16 cellular contexts compared by ENCODE assay signal in genomic region chr19:40650749-40651305, GRCh38. TPM values are rescaled to one million over a fixed set of nuclear protein-coding genes. Genes with fewer than 3 reads are reported as not detected.
DNase-seq lines count a peak whose midpoint lies in the region; ATAC-seq, FAIRE-seq and TF ChIP-seq lines count a peak whose summit lies in the region.
"Had no signal": no experiment of that assay in that cellular context is flagged by ENCODE, and none has a peak within 500 bp of the region (broad histone marks: within the 10 kb centered on the region; RNA-seq: fewer than 3 reads in every experiment).

No MANE protein-coding gene starts in this region.

- no peaks in the 10 kb centered on the region for H3K36me3 Mint-ChIP-seq in astrocyte (ENCODE audit: low read depth, unreplicated experiment)

- H3K9me3 Mint-ChIP-seq in astrocyte (ENCODE audit: unreplicated experiment): peaks cover 2% of the 10 kb centered on the region
- H3K9me3 Mint-ChIP-seq: activated CD4-positive, alpha-beta T cell treated with anti-CD3 and anti-CD28 coated beads, Interleukin-2, amount 10 ng/mL, durations not matched to agents 7 days and 5 days; activated T-helper 17 cell treated with anti-CD3 and anti-CD28 coated beads, Interleukin-2, amount 50 U/mL, for 72 hours had no signal

- peaks cover 11% of the 10 kb centered on the region for H3K4me1 ChIP-seq in astrocyte (ENCODE audit: insufficient read depth, low read length)
- peaks cover 12% of the 10 kb centered on the region; the same call in 1 of the 2 replicates for H3K4me1 ChIP-seq in HepG2 (ENCODE audit: insufficient read depth, low read length)

- DNase-seq in AG10803 (ENCODE audit: low read depth) (peak; percentile 98), astrocyte (ENCODE audit: low read depth) (peak; percentile 85), Right ventricle myocardium superior (peak; percentile 31), sciatic nerve (ENCODE audit: low spot score) (no peak), KBM-7 (no peak), pons (ENCODE audit: low spot score) (no peak), HepG2 (ENCODE audit: low spot score) (no peak)
- DNase-seq in stimulated activated CD4-positive, alpha-beta T cell treated with anti-CD3 and anti-CD28 coated beads, Interleukin-15, amount 100 ng/mL, for 24 hours: no peak
- DNase-seq: activated CD4-positive, alpha-beta T cell treated with anti-CD3 and anti-CD28 coated beads, Interleukin-2, amount 10 ng/mL, durations not matched to agents 7 days and 5 days; left colon; NCI-H1417; NCI-H510A had no signal

- no peaks in the 10 kb centered on the region for H3K9me3 ChIP-seq in astrocyte (ENCODE audit: insufficient read depth, low read depth, low read length)
- H3K9me3 ChIP-seq in HepG2 (ENCODE audit: low read length): no peaks in the 10 kb centered on the region

- TF ChIP-seq RAD21 in HepG2 (CRISPR knock-in tag; IDR thresholded peaks at IDR 0.05): no peak

- FAIRE-seq in astrocyte (lab: Jason Lieb, UNC) (no peak), HepG2 (lab: Jason Lieb, UNC) (no peak)
- FAIRE-seq: frontal cortex, GM18507 had no signal

- no peak overlapping the region for H3K4me3 Mint-ChIP-seq in astrocyte (ENCODE audit: unreplicated experiment)
- H3K4me3 Mint-ChIP-seq: activated CD4-positive, alpha-beta T cell treated with anti-CD3 and anti-CD28 coated beads, Interleukin-2, amount 10 ng/mL, durations not matched to agents 7 days and 5 days; activated T-helper 17 cell treated with anti-CD3 and anti-CD28 coated beads, Interleukin-2, amount 50 U/mL, for 72 hours; B cell had no signal

- H3K27ac ChIP-seq in astrocyte (ENCODE audit: low read depth, low read length) (no peak overlapping the region), HepG2 (ENCODE audit: extremely low read length, insufficient read depth, low read length) (no peak overlapping the region)

- TF ChIP-seq POLR2A in HepG2 (IDR thresholded peaks at IDR 0.05; ENCODE audit: insufficient read depth in 1 of 2, low read depth in 2 of 2, low read length in 2 of 2): no peak

- no peak overlapping the region for H3K9ac ChIP-seq in astrocyte (ENCODE audit: low read length)
- no peak overlapping the region for H3K9ac ChIP-seq in HepG2 (ENCODE audit: insufficient read depth, low read depth, low read length)

- CTCF ChIA-PET in HepG2 (lab: Yijun Ruan, JAX; ENCODE audit: low intra/inter-chr PET ratio, low total read pairs): no interaction called here

- peak; percentile 64 for ATAC-seq in Right ventricle myocardium superior (ENCODE audit: poor library complexity)
- peak; percentile 50 for ATAC-seq in sciatic nerve
- no peak for ATAC-seq in HepG2
- ATAC-seq: left colon had no signal

- WGBS in HepG2 (ENCODE audit: low lambda C conversion rate): 80% methylated on average over 8 of the region's 8 CpGs

- POLR2A ChIA-PET in HepG2 (lab: Yijun Ruan, JAX): no interaction called here

- H3K27me3 Mint-ChIP-seq in astrocyte (ENCODE audit: low read depth, unreplicated experiment): peaks cover 4% of the 10 kb centered on the region

- no peaks in the 10 kb centered on the region for H3K27me3 ChIP-seq in astrocyte (ENCODE audit: insufficient read depth, low read length)
- peaks cover 0 to 13% of the 10 kb centered on the region in 2 experiments; a peak in 2 of 5 replicates for H3K27me3 ChIP-seq in HepG2 (ENCODE audit: control insufficient read depth in 1 of 2, insufficient read depth in 2 of 2, low read length in 2 of 2)

- no TSS peak for BruUV-seq in HepG2 (replicated peaks; lab: Mats Ljungman, UMichigan)

- in situ Hi-C loops in KBM-7 (cut with MboI; ENCODE audit: low pct_unique_long_range_greater_than_20kb, low sequenced_read_pairs) (loop anchor here (25.0 kb wide), 1 partner anchor 261 kb away; no protein-coding TSS in a partner anchor), HepG2 (cut with HindIII; ENCODE audit: extremely low pct_ligation_motif_present, low pct_unique_long_range_greater_than_20kb) (loop anchor here (25.0 kb wide), 1 partner anchor 486 kb away; no protein-coding TSS in a partner anchor)

- TF ChIP-seq EP300 in HepG2 (IDR thresholded peaks at IDR 0.05; ENCODE audit: low read depth in 2 of 2, low read length in 2 of 2): no peak
- TF ChIP-seq EP300 in HepG2 (CRISPR knock-in tag; IDR thresholded peaks at IDR 0.05; ENCODE audit: borderline replicate concordance): no peak

- H3K4me1 Mint-ChIP-seq in astrocyte (ENCODE audit: low read depth, unreplicated experiment): peaks cover 12% of the 10 kb centered on the region
- H3K4me1 Mint-ChIP-seq: activated T-helper 17 cell treated with anti-CD3 and anti-CD28 coated beads, Interleukin-2, amount 50 U/mL, for 72 hours; B cell had no signal

- H2AFZ ChIP-seq in astrocyte (ENCODE audit: low read depth, low read length) (no peak overlapping the region), HepG2 (ENCODE audit: low read length) (no peak overlapping the region)

- TF ChIP-seq CTCF in AG10803 (conservative IDR thresholded peaks at IDR 0.05; ENCODE audit: low read length) (no peak), astrocyte (IDR thresholded peaks at IDR 0.05; ENCODE audit: insufficient read depth, low read depth, low read length) (no peak), HepG2 (CRISPR knock-in tag; IDR thresholded peaks at IDR 0.05) (no peak)

- H3K36me3 ChIP-seq in astrocyte (ENCODE audit: insufficient read depth, low read length) (no peaks in the 10 kb centered on the region), HepG2 (replicated peaks in 1 of 2; ENCODE audit: control insufficient read depth in 1 of 2, insufficient read depth in 2 of 2, low read length in 2 of 2) (no peaks in the 10 kb centered on the region)

- no peak overlapping the region for H3K4me3 ChIP-seq in AG10803 (ENCODE audit: low read length)
- H3K4me3 ChIP-seq in astrocyte (ENCODE audit: insufficient read depth, low read depth, low read length): no peak overlapping the region
- H3K4me3 ChIP-seq in HepG2 (replicated peaks in 1 of 3; ENCODE audit: insufficient read depth in 1 of 3, low read depth in 2 of 3, low read length in 3 of 3): no peak overlapping the region

- no peak overlapping the region for H3K4me2 ChIP-seq in astrocyte (ENCODE audit: low read length)
- no peak overlapping the region for H3K4me2 ChIP-seq in HepG2 (ENCODE audit: low read depth, low read length)

- intact Hi-C loops in Right ventricle myocardium superior (cut with DNase I) (no loop called here), sciatic nerve (cut with DNase I) (no loop called here), HepG2 (cut with micrococcal nuclease; ENCODE audit: unreplicated experiment) (no loop called here)

- H3K79me2 ChIP-seq in astrocyte (ENCODE audit: insufficient read depth, low read length) (no peaks in the 10 kb centered on the region), HepG2 (ENCODE audit: insufficient read depth, low read length) (no peaks in the 10 kb centered on the region)

- no peak overlapping the region for H3K27ac Mint-ChIP-seq in astrocyte (ENCODE audit: unreplicated experiment)
- H3K27ac Mint-ChIP-seq: activated CD4-positive, alpha-beta T cell treated with anti-CD3 and anti-CD28 coated beads, Interleukin-2, amount 10 ng/mL, durations not matched to agents 7 days and 5 days; activated T-helper 17 cell treated with anti-CD3 and anti-CD28 coated beads, Interleukin-2, amount 50 U/mL, for 72 hours; B cell had no signal

- H4K20me1 ChIP-seq in astrocyte (ENCODE audit: insufficient read depth, low read length) (no peaks in the 10 kb centered on the region), HepG2 (ENCODE audit: insufficient read depth, low read length) (no peaks in the 10 kb centered on the region)

RNA-seq across cellular contexts. Expression of gene NUMBL, which starts 39.6 kb away (rescaled TPM):
- 79.3 and 82.9 TPM in 2 replicates for total RNA-seq in astrocyte
- total RNA-seq in Right ventricle myocardium superior: 13.5 TPM
- 123 TPM for total RNA-seq in sciatic nerve
- 0.20 and 0.49 TPM in 2 replicates for total RNA-seq in HepG2 (2016; rRNA removed; fragmentation: Illumina TruSeq; extraction: Trizol)
- 0.09 and 0.10 TPM in 2 replicates for total RNA-seq in HepG2 (2016; cell fraction: cytosol; rRNA removed; fragmentation: Illumina TruSeq; extraction: Trizol; ENCODE audit: low read depth)
- total RNA-seq in HepG2 (2016; cell fraction: insoluble cytoplasmic fraction; rRNA removed; fragmentation: Illumina TruSeq; extraction: Trizol): 0.04 and 0.58 TPM in 2 replicates
- total RNA-seq in HepG2 (2016; cell fraction: membrane; rRNA removed; fragmentation: Illumina TruSeq; extraction: Trizol): 0.25 and 0.52 TPM in 2 replicates
- 0.69 and 2.1 TPM in 2 replicates for total RNA-seq in HepG2 (2016; cell fraction: nucleus; rRNA removed; fragmentation: Illumina TruSeq; extraction: Trizol)
- polyA plus RNA-seq in HepG2 (2011; rRNA removed): 2.2 and 2.3 TPM in 2 replicates
- polyA plus RNA-seq in HepG2 (2011; cell fraction: cytosol; rRNA removed): 0.67 and 0.90 TPM in 2 replicates
- 21.6 and 25.2 TPM in 2 replicates for polyA plus RNA-seq in HepG2 (2011; cell fraction: nucleus; rRNA removed)
- polyA plus RNA-seq in HepG2 (2012): 0.78 and 2.1 TPM in 2 replicates
- 0.10 and 0.11 TPM in 2 replicates for polyA plus RNA-seq in HepG2 (2016; cell fraction: cytosol; fragmentation: Illumina TruSeq; extraction: Trizol; ENCODE audit: low read depth)
- 0.27 and 0.56 TPM in 2 replicates for polyA plus RNA-seq in HepG2 (2016; cell fraction: insoluble cytoplasmic fraction; fragmentation: Illumina TruSeq; extraction: Trizol; ENCODE audit: low read depth)
- polyA plus RNA-seq in HepG2 (2016; cell fraction: membrane; fragmentation: Illumina TruSeq; extraction: Trizol; ENCODE audit: low read depth): 0.07 and 0.19 TPM in 2 replicates
- 4.8 and 6.7 TPM in 2 replicates for polyA plus RNA-seq in HepG2 (2016; cell fraction: nucleus; fragmentation: Illumina TruSeq; extraction: Trizol; ENCODE audit: insufficient read depth, low read depth)
- 1.2 and 14.1 TPM in 2 replicates for polyA minus RNA-seq in HepG2 (2011; rRNA and poly(A)+ RNA removed; ENCODE audit: low replicate concordance)
- polyA minus RNA-seq in HepG2 (2011; cell fraction: cytosol; rRNA and poly(A)+ RNA removed): 0.35 and 0.99 TPM in 2 replicates
- polyA minus RNA-seq in HepG2 (2011; cell fraction: nucleus; rRNA and poly(A)+ RNA removed): 2.8 and 2.9 TPM in 2 replicates

RNA-seq across cellular contexts. Expression of gene LTBP4, which starts 49.7 kb away (rescaled TPM):
- total RNA-seq in astrocyte (46.9 and 63.5 TPM in 2 replicates), Right ventricle myocardium superior (296 TPM), sciatic nerve (1,227 TPM), HepG2 (2016; rRNA removed; fragmentation: Illumina TruSeq; extraction: Trizol) (0.45 and 0.86 TPM in 2 replicates)
- total RNA-seq in HepG2 (2016; cell fraction: cytosol; rRNA removed; fragmentation: Illumina TruSeq; extraction: Trizol; ENCODE audit: low read depth): 0.97 and 1.7 TPM in 2 replicates
- 0.65 and 0.95 TPM in 2 replicates for total RNA-seq in HepG2 (2016; cell fraction: insoluble cytoplasmic fraction; rRNA removed; fragmentation: Illumina TruSeq; extraction: Trizol)
- total RNA-seq in HepG2 (2016; cell fraction: membrane; rRNA removed; fragmentation: Illumina TruSeq; extraction: Trizol): 0.37 and 1.2 TPM in 2 replicates
- total RNA-seq in HepG2 (2016; cell fraction: nucleus; rRNA removed; fragmentation: Illumina TruSeq; extraction: Trizol): 0.81 and 1.2 TPM in 2 replicates
- polyA plus RNA-seq in HepG2 (2011; rRNA removed): 2.2 and 2.3 TPM in 2 replicates
- polyA plus RNA-seq in HepG2 (2011; cell fraction: cytosol; rRNA removed): 0.73 and 1.1 TPM in 2 replicates
- polyA plus RNA-seq in HepG2 (2011; cell fraction: nucleus; rRNA removed): 13.9 and 21.0 TPM in 2 replicates
- polyA plus RNA-seq in HepG2 (2012): 3.8 and 4.0 TPM in 2 replicates
- polyA plus RNA-seq in HepG2 (2016; cell fraction: cytosol; fragmentation: Illumina TruSeq; extraction: Trizol; ENCODE audit: low read depth): 0.32 TPM in 2 replicates
- polyA plus RNA-seq in HepG2 (2016; cell fraction: insoluble cytoplasmic fraction; fragmentation: Illumina TruSeq; extraction: Trizol; ENCODE audit: low read depth): 0.66 and 0.89 TPM in 2 replicates
- 0.61 and 0.92 TPM in 2 replicates for polyA plus RNA-seq in HepG2 (2016; cell fraction: membrane; fragmentation: Illumina TruSeq; extraction: Trizol; ENCODE audit: low read depth)
- polyA plus RNA-seq in HepG2 (2016; cell fraction: nucleus; fragmentation: Illumina TruSeq; extraction: Trizol; ENCODE audit: insufficient read depth, low read depth): 3.8 and 5.0 TPM in 2 replicates
- 2.3 and 20.6 TPM in 2 replicates for polyA minus RNA-seq in HepG2 (2011; rRNA and poly(A)+ RNA removed; ENCODE audit: low replicate concordance)
- polyA minus RNA-seq in HepG2 (2011; cell fraction: cytosol; rRNA and poly(A)+ RNA removed): 1.2 and 2.7 TPM in 2 replicates
- 2.4 and 2.6 TPM in 2 replicates for polyA minus RNA-seq in HepG2 (2011; cell fraction: nucleus; rRNA and poly(A)+ RNA removed)

Comparison
In these comparisons a context has a peak if more than half of its experiments do, and no peak if none do; other contexts are left out.
1. DNase-seq: peak in AG10803 (single experiment), astrocyte (single experiment) and Right ventricle myocardium superior (single experiment); none in sciatic nerve (single experiment), KBM-7 (single experiment), pons (single experiment), stimulated activated CD4-positive, alpha-beta T cell treated with anti-CD3 and anti-CD28 coated beads, Interleukin-15, amount 100 ng/mL, for 24 hours (single experiment) and HepG2 (single experiment).
2. RNA of gene LTBP4, which starts 49.7 kb away (total RNA-seq): 1,227 TPM in sciatic nerve (single experiment), 296 TPM in Right ventricle myocardium superior (single experiment) and 46.9 to 63.5 TPM in astrocyte; 0.37 to 1.7 TPM in HepG2; every median in the first group is over 10 times any median in the second.